17 cellular contexts compared by ENCODE assay signal in the genomic region with DNA sequence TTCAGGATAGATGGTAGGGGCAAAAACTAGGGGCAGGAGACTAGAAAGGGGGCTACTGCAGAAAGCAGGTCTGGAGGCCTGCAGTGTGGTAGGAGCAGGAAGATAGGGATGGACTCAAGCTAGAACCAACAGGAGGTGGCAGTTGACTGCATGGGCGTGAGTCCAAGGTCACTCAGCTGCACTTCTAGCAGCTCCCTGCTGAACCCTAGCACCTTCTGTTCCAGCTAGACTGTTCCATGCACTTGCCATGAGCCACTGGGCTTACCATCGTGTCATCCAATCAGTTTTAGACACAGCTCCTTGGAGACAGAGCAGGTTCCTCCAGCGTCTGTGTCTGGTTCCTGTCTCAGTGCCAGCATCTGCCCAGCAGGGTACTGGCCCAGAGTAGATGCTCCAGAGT. TPM values are rescaled to one million over a fixed set of nuclear protein-coding genes. Genes with fewer than 3 reads are reported as not detected.
DNase-seq lines count a peak whose midpoint lies in the region; TF ChIP-seq lines count a peak whose summit lies in the region.
"Had no signal": no experiment of that assay in that cellular context is flagged by ENCODE, and none has a peak within 500 bp of the region (broad histone marks: within the 10 kb centered on the region; RNA-seq: fewer than 3 reads in every experiment).

No MANE protein-coding gene starts in this region.

- H3K9ac ChIP-seq in colonic mucosa (ENCODE audit: low read depth in 2 of 2, low read length in 2 of 2) (peak overlapping the region in 1 of 2 donors; percentile 65), mucosa of rectum (ENCODE audit: low read depth in 1 of 2, low read length in 2 of 2) (no peak overlapping the region)

- no peak for TF ChIP-seq POLR2A in stomach (IDR thresholded peaks at IDR 0.05)

- DNase-seq in HT-29 (ENCODE audit: low spot score): peak; percentile 33
- peak; percentile 65 for DNase-seq in colonic mucosa
- DNase-seq in stomach: no peak
- DNase-seq in LoVo (ENCODE audit: low spot score): no peak
- DNase-seq in HuH-7 (ENCODE audit: low spot score): no peak
- DNase-seq in stimulated activated naive CD4-positive, alpha-beta T cell (lab: John Stamatoyannopoulos, UW): no peak
- DNase-seq: ACHN, C1 segment of cervical spinal cord, GDM1, KG1, NCI-H1436 treated with DMSO at 0.1 percent for 48 hours, NCI-H2029, NCI-H446, NCI-H69, Right ventricle myocardium superior had no signal

- no peaks in the 10 kb centered on the region for H3K27me3 ChIP-seq in colonic mucosa
- H3K27me3 ChIP-seq in mucosa of rectum (ENCODE audit: control insufficient read depth in 2 of 2, insufficient read depth in 2 of 2, low read length in 2 of 2): no peaks in the 10 kb centered on the region
- no peaks in the 10 kb centered on the region for H3K27me3 ChIP-seq in stomach

- intact Hi-C loops in colonic mucosa (cut with DNase I): no loop called here
- intact Hi-C loops in stomach (cut with DNase I; ENCODE audit: low total_unique reads): no loop called here

- TF ChIP-seq EP300 in stomach (IDR thresholded peaks at IDR 0.05): no peak

- H3K9me3 ChIP-seq in colonic mucosa (no peaks in the 10 kb centered on the region), mucosa of rectum (ENCODE audit: control insufficient read depth in 2 of 2, low read length in 2 of 2) (no peaks in the 10 kb centered on the region), stomach (no peaks in the 10 kb centered on the region)

- H3K36me3 ChIP-seq in colonic mucosa: no peaks in the 10 kb centered on the region
- no peaks in the 10 kb centered on the region for H3K36me3 ChIP-seq in mucosa of rectum (ENCODE audit: control insufficient read depth in 2 of 2, insufficient read depth in 2 of 2, low read length in 2 of 2)
- no peaks in the 10 kb centered on the region for H3K36me3 ChIP-seq in stomach

- H3K27ac ChIP-seq in colonic mucosa (peak overlapping the region; percentile 84), mucosa of rectum (ENCODE audit: low read depth in 2 of 2, low read length in 2 of 2) (peak overlapping the region; percentile 66 to 91), stomach (peak overlapping the region in 4 of 5 donors; percentile 22 to 77 (median 51))

- TF ChIP-seq CTCF in colonic mucosa (IDR thresholded peaks at IDR 0.05): no peak
- no peak for TF ChIP-seq CTCF in stomach (IDR thresholded peaks at IDR 0.05)

- WGBS in stomach, 5 donors: 50 to 70% (median 60%) methylated on average over 3 of the region's 3 CpGs

- H3K4me3 ChIP-seq in colonic mucosa (no peak overlapping the region), mucosa of rectum (ENCODE audit: low read length in 2 of 2) (peak overlapping the region in 1 of 2 donors; percentile 10), stomach (no peak overlapping the region)
- H3K4me3 ChIP-seq: GM23338 had no signal

- H3K4me1 ChIP-seq in colonic mucosa (peaks cover 25% of the 10 kb centered on the region), mucosa of rectum (ENCODE audit: control insufficient read depth in 2 of 2, insufficient read depth in 2 of 2, low read length in 2 of 2) (peaks cover 23 to 49% of the 10 kb centered on the region in 2 donors), stomach (peaks cover 18 to 41% (median 25%) of the 10 kb centered on the region in 4 donors)

RNA-seq across cellular contexts. Expression of a gene that starts 11.3 kb away (rescaled TPM):
- total RNA-seq in HT-29 (2014; rRNA removed; shearing (Covaris generic)): 5,686 and 5,723 TPM in 2 replicates
- 1,000 to 10,000 TPM; 4,207 to 4,597 TPM for total RNA-seq in colonic mucosa
- total RNA-seq in stomach: 1,000 to 10,000 TPM in 1 of 5 donors, 100 to 1,000 TPM in 3, 10 to 100 TPM in 1; 71.2 to 1,740 (median 566) TPM
- polyA plus RNA-seq in stomach: 1,000 to 10,000 TPM in 1 of 3 donors, 100 to 1,000 TPM in 2; 361 to 1,687 (median 767) TPM

RNA-seq across cellular contexts. Expression of a gene that starts 32.7 kb away (rescaled TPM):
- 9,796 and 10,041 TPM in 2 replicates for total RNA-seq in HT-29 (2014; rRNA removed; shearing (Covaris generic))
- total RNA-seq in colonic mucosa (1,000 to 10,000 TPM; 1,068 to 1,487 TPM), stomach (100 to 1,000 TPM in 4 of 5 donors, 10 to 100 TPM in 1; 68.3 to 648 (median 309) TPM)
- polyA plus RNA-seq in stomach: 100 to 1,000 TPM; 369 to 525 (median 391) TPM

Comparison
In these comparisons a context has a peak if more than half of its experiments do, and no peak if none do; other contexts are left out.
1. DNase-seq: peak in HT-29 (single experiment) and colonic mucosa (single experiment); none in stomach (single experiment), LoVo (single experiment), HuH-7 (single experiment) and stimulated activated naive CD4-positive, alpha-beta T cell (0 of 6).
2. Peak in every context shown above with its lines, with median percentiles within 50 percentile points of each other: H3K27ac ChIP-seq.